In genomic region chr20:21729316-21729715, GRCh38 we compare ENCODE assay signal across 20 cellular contexts. TPM values are rescaled to one million over a fixed set of nuclear protein-coding genes. Genes with fewer than 3 reads are reported as not detected.
DNase-seq lines count a peak whose midpoint lies in the region; ATAC-seq and TF ChIP-seq lines count a peak whose summit lies in the region.
"Had no signal": no experiment of that assay in that cellular context is flagged by ENCODE, and none has a peak within 500 bp of the region (broad histone marks: within the 10 kb centered on the region; RNA-seq: fewer than 3 reads in every experiment).

No MANE protein-coding gene starts in this region.

- no peak overlapping the region for H3K4me3 ChIP-seq in SK-N-SH (ENCODE audit: low read depth in 2 of 2, low read length in 1 of 2)
- H3K4me3 ChIP-seq in neuronal stem cell (ENCODE audit: low read length in 2 of 2) = no peak overlapping the region
- no peak overlapping the region for H3K4me3 ChIP-seq in GM23248
- H3K4me3 ChIP-seq: A549, HAP-1 had no signal

- DNase-seq in SK-N-SH = no peak
- DNase-seq in WTC11 (ENCODE audit: low spot score) = no peak
- no peak for DNase-seq in neuronal stem cell (ENCODE audit: low spot score)
- no peak for DNase-seq in activated naive CD4-positive, alpha-beta T cell treated with anti-CD3 and anti-CD28 coated beads, Interleukin-2, amount 50 U/mL, for 72 hours (ENCODE audit: low spot score in 2 of 2)
- no peak for DNase-seq in GM23248
- DNase-seq: AML-193; Caco-2; CD4-positive, alpha-beta T cell; GOT3; IMR-90; KBM-7 had no signal

- peaks cover 10% of the 10 kb centered on the region for H3K4me1 Mint-ChIP-seq in WTC11

- H4K91ac ChIP-seq in neuronal stem cell (ENCODE audit: low read depth, low read length, poor library complexity) = no peak overlapping the region

- POLR2A ChIA-PET in SK-N-SH (lab: Yijun Ruan, JAX) (no interaction called here), WTC11 (lab: Charles Lee) (no interaction called here)

- H3K27me3 ChIP-seq in SK-N-SH (ENCODE audit: insufficient read depth) (no peaks in the 10 kb centered on the region), neuronal stem cell (ENCODE audit: control insufficient read depth in 3 of 3, insufficient read depth in 3 of 3, low read depth in 1 of 3, low read length in 3 of 3) (no peaks in the 10 kb centered on the region), GM23248 (replicated peaks; ENCODE audit: insufficient read depth) (no peaks in the 10 kb centered on the region)

- no peak for TF ChIP-seq EP300 in SK-N-SH (IDR thresholded peaks at IDR 0.05; ENCODE audit: borderline replicate concordance in 1 of 2, low read depth in 1 of 2, low read length in 1 of 2)

- H3K4me2 ChIP-seq in SK-N-SH = no peak overlapping the region
- H3K4me2 ChIP-seq in neuronal stem cell (ENCODE audit: insufficient read depth, low read length, poor library complexity, severe bottlenecking) = no peak overlapping the region
- H3K4me2 ChIP-seq in GM23248 (ENCODE audit: unreplicated experiment) = no peak overlapping the region
- H3K4me2 ChIP-seq: A549 had no signal

- H2BK15ac ChIP-seq in neuronal stem cell (ENCODE audit: low read length) = no peak overlapping the region

- H3K36me3 ChIP-seq in SK-N-SH (replicated peaks in 1 of 2; ENCODE audit: control insufficient read depth in 1 of 2, insufficient read depth in 2 of 2, low read length in 1 of 2) (no peaks in the 10 kb centered on the region), neuronal stem cell (replicated peaks in 1 of 2; ENCODE audit: control insufficient read depth in 2 of 2, insufficient read depth in 2 of 2, low read length in 2 of 2) (no peaks in the 10 kb centered on the region), GM23248 (ENCODE audit: low read depth) (no peaks in the 10 kb centered on the region)
- H3K36me3 ChIP-seq: HAP-1 had no signal

- H3K23ac ChIP-seq in neuronal stem cell (ENCODE audit: low read depth, low read length, poor library complexity) = no peak overlapping the region

- H4K8ac ChIP-seq in neuronal stem cell (ENCODE audit: low read depth, low read length) = no peak overlapping the region

- H3K9ac ChIP-seq in SK-N-SH = no peak overlapping the region
- no peak overlapping the region for H3K9ac ChIP-seq in neuronal stem cell (ENCODE audit: low read depth, low read length, poor library complexity)
- H3K9ac ChIP-seq in GM23248 = no peak overlapping the region

- H3K79me1 ChIP-seq in neuronal stem cell (ENCODE audit: low read depth, low read length) = no peaks in the 10 kb centered on the region

- H3F3A ChIP-seq in SK-N-SH (replicated peaks; ENCODE audit: insufficient read depth) = no peaks in the 10 kb centered on the region
- no peaks in the 10 kb centered on the region for H3F3A ChIP-seq in GM23248 (ENCODE audit: insufficient read depth)

- no peak overlapping the region for H3K27ac Mint-ChIP-seq in WTC11
- no peak overlapping the region for H3K27ac Mint-ChIP-seq in activated naive CD4-positive, alpha-beta T cell treated with anti-CD3 and anti-CD28 coated beads, Interleukin-2, amount 50 U/mL, for 72 hours
- H3K27ac Mint-ChIP-seq: CD4-positive, alpha-beta T cell had no signal

- no peaks in the 10 kb centered on the region for H3K79me2 ChIP-seq in SK-N-SH (ENCODE audit: insufficient read depth)
- H3K79me2 ChIP-seq in GM23248 (ENCODE audit: insufficient read depth) = no peaks in the 10 kb centered on the region

- H3K4me3 Mint-ChIP-seq in WTC11 = no peak overlapping the region
- H3K4me3 Mint-ChIP-seq: CD4-positive, alpha-beta T cell had no signal

- ATAC-seq in SK-N-SH treated with all-trans-retinoic acid at 6 μM for 48 hours = no peak
- peak; percentile 16; the same call in 1 of the 2 replicates for ATAC-seq in WTC11
- ATAC-seq in activated naive CD4-positive, alpha-beta T cell treated with anti-CD3 and anti-CD28 coated beads, Interleukin-2, amount 50 U/mL, for 72 hours = no peak
- ATAC-seq in HG03439 (IDR thresholded peaks at IDR 0.05; ENCODE audit: unreplicated experiment) = no peak
- ATAC-seq: A549 had no signal

- TF ChIP-seq CTCF in SK-N-SH (IDR thresholded peaks at IDR 0.05) (no peak), WTC11 (IDR thresholded peaks at IDR 0.05) (no peak)

- H3K9me3 ChIP-seq in SK-N-SH = no peaks in the 10 kb centered on the region
- no peaks in the 10 kb centered on the region for H3K9me3 ChIP-seq in neuronal stem cell (replicated peaks in 1 of 2; ENCODE audit: control insufficient read depth in 2 of 2, insufficient read depth in 1 of 2, low read depth in 1 of 2, low read length in 2 of 2)
- H3K9me3 ChIP-seq in GM23248 (ENCODE audit: low read depth) = no peaks in the 10 kb centered on the region
- H3K9me3 ChIP-seq: A549, HAP-1 had no signal

- CTCF ChIA-PET in SK-N-SH (lab: Yijun Ruan, JAX) = interaction anchor here (2.5 kb wide), 1 partner anchor 10 kb away, joined by 18 read pairs; no protein-coding TSS in a partner anchor
- CTCF ChIA-PET in WTC11 (lab: Charles Lee) = interaction anchor here (2.6 kb wide), 1 partner anchor 10 kb away, joined by 19 read pairs; no protein-coding TSS in a partner anchor

- peak overlapping the region; percentile 49 for H2AK5ac ChIP-seq in neuronal stem cell (ENCODE audit: low read depth, low read length)

- in situ Hi-C loops in GM23248 (cut with MboI) = no loop called here

- H3K9me3 Mint-ChIP-seq in WTC11 = peaks cover 4% of the 10 kb centered on the region
- no peaks in the 10 kb centered on the region for H3K9me3 Mint-ChIP-seq in activated naive CD4-positive, alpha-beta T cell treated with anti-CD3 and anti-CD28 coated beads, Interleukin-2, amount 50 U/mL, for 72 hours
- H3K9me3 Mint-ChIP-seq: CD4-positive, alpha-beta T cell had no signal

- H3K36me3 Mint-ChIP-seq in WTC11 = no peaks in the 10 kb centered on the region
- no peaks in the 10 kb centered on the region for H3K36me3 Mint-ChIP-seq in activated naive CD4-positive, alpha-beta T cell treated with anti-CD3 and anti-CD28 coated beads, Interleukin-2, amount 50 U/mL, for 72 hours

- WGBS in SK-N-SH (ENCODE audit: low lambda C conversion rate) = 9% methylated on average over 6 of the region's 15 CpGs
- WGBS in neuronal stem cell (ENCODE audit: extremely low coverage in 2 of 2, insufficient read length in 2 of 2, insufficient replicate concordance in 1 of 2), 2 donors = no CpG with 5 or more reads among the region's 15 CpGs
- WGBS in GM23248 (ENCODE audit: low coverage in 1 of 2, low lambda C conversion rate in 2 of 2, missing lambda C conversion rate in 2 of 2), 2 experiments = 60 to 79% methylated on average over 9 to 15 of the region's 15 CpGs

- H3K9me2 ChIP-seq in SK-N-SH (no peaks in the 10 kb centered on the region), GM23248 (ENCODE audit: insufficient read depth) (no peaks in the 10 kb centered on the region)

- no peak overlapping the region for H2BK12ac ChIP-seq in neuronal stem cell (ENCODE audit: low read length)

- H2AFZ ChIP-seq in SK-N-SH (ENCODE audit: low read depth) (0 out of 2 replicates have a peak overlapping the region, but pooled peaks have one; percentile 29), neuronal stem cell (ENCODE audit: low read length) (no peak overlapping the region), GM23248 (no peak overlapping the region)

- H4K20me1 ChIP-seq in SK-N-SH (ENCODE audit: insufficient read depth) (no peaks in the 10 kb centered on the region), GM23248 (ENCODE audit: insufficient read depth) (no peaks in the 10 kb centered on the region)

- no peaks in the 10 kb centered on the region for H3K27me3 Mint-ChIP-seq in WTC11 (ENCODE audit: low read depth)

- no peak overlapping the region for H3K4ac ChIP-seq in neuronal stem cell (ENCODE audit: low read length)

- no peak overlapping the region for H2BK120ac ChIP-seq in neuronal stem cell (ENCODE audit: low read depth, low read length)

- no peak for TF ChIP-seq RAD21 in SK-N-SH (IDR thresholded peaks at IDR 0.05; ENCODE audit: low read length)

- no peak overlapping the region for H3K14ac ChIP-seq in neuronal stem cell (ENCODE audit: low read length)

- H3K27ac ChIP-seq in SK-N-SH (ENCODE audit: low read depth in 2 of 2, low read length in 1 of 2) (no peak overlapping the region), neuronal stem cell (replicated peaks; ENCODE audit: low read length) (no peak overlapping the region), GM23248 (no peak overlapping the region)
- H3K27ac ChIP-seq: 22Rv1, A549, C4-2B, HL-60 had no signal

- H2BK5ac ChIP-seq in neuronal stem cell (ENCODE audit: low read length) = no peak overlapping the region

- peak overlapping the region; percentile 78 for H3K18ac ChIP-seq in neuronal stem cell (ENCODE audit: low read length)

- H3K4me1 ChIP-seq in SK-N-SH (ENCODE audit: control insufficient read depth in 1 of 2, insufficient read depth in 2 of 2, low read depth in 1 of 2, low read length in 1 of 2) (no peaks in the 10 kb centered on the region), neuronal stem cell (ENCODE audit: control insufficient read depth in 2 of 2, insufficient read depth in 1 of 2, low read depth in 1 of 2, low read length in 2 of 2) (no peaks in the 10 kb centered on the region), GM23248 (ENCODE audit: insufficient read depth) (no peaks in the 10 kb centered on the region)
- H3K4me1 ChIP-seq: A549, HAP-1 had no signal

TF ChIP-seq in SK-N-SH, 30 proteins besides CTCF, POLR2A, EP300 and RAD21 (continues in another document):
- TF ChIP-seq FOXJ3 (CRISPR knock-in tag; IDR thresholded peaks at IDR 0.05) = no peak

TF ChIP-seq in SK-N-SH treated with all-trans-retinoic acid at 6 μM for 48 hours, 23 proteins besides CTCF, POLR2A, EP300 and RAD21 (continues in another document):
- TF ChIP-seq CSDC2 (CRISPR knock-in tag; IDR thresholded peaks at IDR 0.05) (no peak), ISL1 (CRISPR knock-in tag; IDR thresholded peaks at IDR 0.05) (no peak), ZFP3 (CRISPR knock-in tag; IDR thresholded peaks at IDR 0.05) (no peak)

TF ChIP-seq in WTC11, 78 proteins besides CTCF, POLR2A, EP300 and RAD21 (continues in another document):
- no peak for TF ChIP-seq ZBTB21 (CRISPR knock-in tag; IDR thresholded peaks at IDR 0.05; ENCODE audit: borderline replicate concordance)
- no peak for TF ChIP-seq FOXP1 (CRISPR knock-in tag; IDR thresholded peaks at IDR 0.05; ENCODE audit: borderline replicate concordance)

RNA-seq across cellular contexts. Expression of gene PAX1, which starts 23.9 kb away (rescaled TPM):
- polyA plus RNA-seq in SK-N-SH (2012; rRNA removed) (not detected in 2 replicates), GM23248 (2016; fragmentation: Nextera tagmentation; extraction: Ambion mirVana) (not detected in 2 replicates)
- not detected in 2 replicates for polyA plus RNA-seq in SK-N-SH (2012; cell fraction: cytosol; rRNA removed)
- polyA plus RNA-seq in SK-N-SH (2012; cell fraction: nucleus; rRNA removed) = not detected in 2 replicates
- not detected in 3 replicates for total RNA-seq in WTC11 (2021)
- polyA plus RNA-seq in neuronal stem cell (2013, experiment 1 of 2) = not detected
- polyA plus RNA-seq in neuronal stem cell (2013, experiment 2 of 2) = not detected
- total RNA-seq in activated naive CD4-positive, alpha-beta T cell treated with anti-CD3 and anti-CD28 coated beads, Interleukin-2, amount 50 U/mL, for 72 hours = not detected
- not detected in 2 replicates for total RNA-seq in GM23248 (2014; rRNA removed; shearing (Covaris generic))
- total RNA-seq: Caco-2; CD4-positive, alpha-beta T cell; HT1080; IMR-90 had no signal
- polyA plus RNA-seq: A549, BJ, IMR-90 had no signal
